6 cellular contexts compared by ENCODE assay signal in the genomic region with DNA sequence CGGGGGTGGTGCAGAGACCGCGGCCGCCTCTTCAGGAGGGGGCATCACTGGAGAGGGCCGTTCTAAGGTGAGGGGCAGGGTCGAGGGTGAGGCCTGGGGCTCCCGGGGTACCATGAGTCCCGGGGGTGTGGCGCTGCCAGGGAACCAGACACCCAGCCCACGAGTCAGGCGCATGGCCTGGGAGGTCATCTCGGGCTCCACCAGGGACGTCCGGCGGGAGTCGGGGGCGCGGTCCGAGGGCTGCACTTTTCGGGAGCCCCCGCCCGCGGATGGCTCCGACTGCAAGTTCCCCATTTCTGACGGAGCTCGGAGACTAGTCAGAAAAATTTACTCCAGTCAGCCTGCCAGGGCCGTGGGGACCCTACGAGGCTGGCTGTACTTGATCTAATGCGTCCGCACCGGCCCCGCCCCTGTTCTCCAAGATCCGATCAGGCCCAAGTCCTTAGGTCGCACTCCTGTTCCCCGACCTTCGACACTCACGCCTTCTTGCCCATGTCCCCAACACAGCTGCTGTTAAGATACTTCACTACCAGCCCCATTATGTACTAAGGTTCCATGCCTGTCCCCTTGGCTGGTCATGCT. TPM values are rescaled to one million over a fixed set of nuclear protein-coding genes. Genes with fewer than 3 reads are reported as not detected.
A peak's percentile ranks its signal among the peaks of the same experiment; 100 is the strongest.
DNase-seq lines count a peak whose midpoint lies in the region; TF ChIP-seq lines count a peak whose summit lies in the region.

No MANE protein-coding gene starts in this region.

- no peak for TF ChIP-seq CTCF in fibroblast of pulmonary artery (IDR thresholded peaks at IDR 0.05; ENCODE audit: low read length, missing control alignments)

- no peak overlapping the region for H3K27ac Mint-ChIP-seq in activated CD4-positive, alpha-beta T cell treated with anti-CD3 and anti-CD28 coated beads, Interleukin-2, amount 10 ng/mL, durations not matched to agents 7 days and 5 days

- peak overlapping the region; percentile 90 for H3K4me3 ChIP-seq in fibroblast of pulmonary artery (replicated peaks; ENCODE audit: low read depth, low read length)

- DNase-seq in activated CD4-positive, alpha-beta T cell treated with anti-CD3 and anti-CD28 coated beads, Interleukin-2, amount 10 ng/mL, durations not matched to agents 7 days and 5 days, result no peak
- no peak for DNase-seq in activated CD4-positive, alpha-beta T cell treated with anti-CD3 and anti-CD28 coated beads for 1 hour
- no peak for DNase-seq in fibroblast of pulmonary artery (ENCODE audit: low read depth)
- DNase-seq in NCI-H146 treated with DMSO at 0.1 percent for 48 hours (lab: John Stamatoyannopoulos, UW; ENCODE audit: unreplicated experiment), result no peak
- no peak for DNase-seq in activated CD4-positive, alpha-beta T cell treated with anti-CD3 and anti-CD28 coated beads, Interleukin-2, amount 50 U/mL, for 4 hours

- H3K4me3 Mint-ChIP-seq in activated CD4-positive, alpha-beta T cell treated with anti-CD3 and anti-CD28 coated beads, Interleukin-2, amount 10 ng/mL, durations not matched to agents 7 days and 5 days, result peak overlapping the region; percentile 76

- peaks cover 14% of the 10 kb centered on the region for H3K4me1 Mint-ChIP-seq in activated CD4-positive, alpha-beta T cell treated with anti-CD3 and anti-CD28 coated beads, Interleukin-2, amount 10 ng/mL, durations not matched to agents 7 days and 5 days

- POLR2A ChIA-PET in activated CD4-positive, alpha-beta T cell treated with anti-CD3 and anti-CD28 coated beads, Interleukin-2, amount 10 ng/mL, durations not matched to agents 7 days and 5 days (lab: Charles Lee), result interaction anchor here (0.6 kb wide), 1 partner anchor 72 kb away, joined by 5 read pairs; no protein-coding TSS in a partner anchor

- H3K27ac ChIP-seq in temporal lobe (ENCODE audit: low read depth, low read length), result peak overlapping the region; percentile 44

- H3K27me3 Mint-ChIP-seq in activated CD4-positive, alpha-beta T cell treated with anti-CD3 and anti-CD28 coated beads, Interleukin-2, amount 10 ng/mL, durations not matched to agents 7 days and 5 days, result peaks cover 30% of the 10 kb centered on the region

- peaks cover 22% of the 10 kb centered on the region for H3K36me3 Mint-ChIP-seq in activated CD4-positive, alpha-beta T cell treated with anti-CD3 and anti-CD28 coated beads, Interleukin-2, amount 10 ng/mL, durations not matched to agents 7 days and 5 days (ENCODE audit: low read depth)

- CTCF ChIA-PET in activated CD4-positive, alpha-beta T cell treated with anti-CD3 and anti-CD28 coated beads, Interleukin-2, amount 10 ng/mL, durations not matched to agents 7 days and 5 days (lab: Charles Lee), result interaction anchor here (0.8 to 2.6 kb wide), 10 partner anchors 9 to 543 kb away, joined by 3 to 27 read pairs (median 4); a partner anchor contains a TSS

- H3K9me3 Mint-ChIP-seq in activated CD4-positive, alpha-beta T cell treated with anti-CD3 and anti-CD28 coated beads, Interleukin-2, amount 10 ng/mL, durations not matched to agents 7 days and 5 days, result no peaks in the 10 kb centered on the region

RNA-seq across cellular contexts. Expression of a gene that starts 0.8 kb away (rescaled TPM):
- not detected for total RNA-seq in activated CD4-positive, alpha-beta T cell treated with anti-CD3 and anti-CD28 coated beads, Interleukin-2, amount 10 ng/mL, durations not matched to agents 7 days and 5 days
- total RNA-seq in temporal lobe, result under 0.01 TPM

RNA-seq across cellular contexts. Expression of a gene that starts 1.4 kb away (rescaled TPM):
- total RNA-seq in activated CD4-positive, alpha-beta T cell treated with anti-CD3 and anti-CD28 coated beads, Interleukin-2, amount 10 ng/mL, durations not matched to agents 7 days and 5 days, result 1 to 10 TPM; 1.2 to 1.8 TPM
- total RNA-seq in temporal lobe, result 2.0 TPM

RNA-seq across cellular contexts. Expression of a gene that starts 12.7 kb away (rescaled TPM):
- 100 to 1,000 TPM; 178 to 186 TPM for total RNA-seq in activated CD4-positive, alpha-beta T cell treated with anti-CD3 and anti-CD28 coated beads, Interleukin-2, amount 10 ng/mL, durations not matched to agents 7 days and 5 days
- 89.0 TPM for total RNA-seq in temporal lobe

RNA-seq across cellular contexts. Expression of a gene that starts 15.8 kb away (rescaled TPM):
- 10 to 100 TPM; 27.5 to 37.2 TPM for total RNA-seq in activated CD4-positive, alpha-beta T cell treated with anti-CD3 and anti-CD28 coated beads, Interleukin-2, amount 10 ng/mL, durations not matched to agents 7 days and 5 days
- total RNA-seq in temporal lobe, result 9.3 TPM

RNA-seq across cellular contexts. Expression of a gene that starts 39.0 kb away (rescaled TPM):
- 1 to 10 TPM; 2.6 to 3.8 TPM for total RNA-seq in activated CD4-positive, alpha-beta T cell treated with anti-CD3 and anti-CD28 coated beads, Interleukin-2, amount 10 ng/mL, durations not matched to agents 7 days and 5 days
- total RNA-seq in temporal lobe, result 0.25 TPM
